ENCODE assay signal across 30 cellular contexts in genomic region chr17:67127925-67128324, GRCh38.
"Had no signal": no experiment of that assay in that cellular context is flagged by ENCODE, and none has a peak within 500 bp of the region (broad histone marks: within the 10 kb centered on the region; RNA-seq: fewer than 3 reads in every experiment).

No MANE protein-coding gene starts in this region.

- ATAC-seq: left colon; left lung; lower lobe of right lung; naive thymus-derived CD8-positive, alpha-beta T cell; pancreas; right cardiac atrium; sciatic nerve; stimulated activated naive B cell treated with anti-CD40 and anti-IgM and Interleukin-4, amounts not matched to agents 10 μg/mL and 1 μg/mL and 100 μg/mL, for 72 hours; stimulated activated naive CD8-positive, alpha-beta T cell treated with anti-CD3 and anti-CD28 coated beads, Interleukin-15, Interleukin-2, amounts not matched to agents 100 U/mL and 50 U/mL, for 24 hours; upper lobe of right lung had no signal

- DNase-seq: hypothalamus; immature natural killer cell; kidney; left colon; left lung; lower lobe of right lung; mammary epithelial cell; mesenchymal stem cell; naive thymus-derived CD8-positive, alpha-beta T cell; nucleus accumbens; pancreas; posterior cingulate gyrus; retina; right cardiac atrium; stimulated activated CD4-positive, alpha-beta T cell treated with anti-CD3 and anti-CD28 coated beads, Interleukin-12 subunit alpha, Interleukin-12 subunit beta, amount 100 ng/mL, for 4 hours; stimulated activated CD4-positive, alpha-beta T cell treated with anti-CD3 and anti-CD28 coated beads, Interleukin-15, amount 100 ng/mL, for 24 hours; stimulated activated CD4-positive, alpha-beta T cell treated with anti-CD3 and anti-CD28 coated beads, Interleukin-2, amount 100 ng/mL, for 24 hours; stimulated activated CD4-positive, alpha-beta T cell treated with anti-CD3 and anti-CD28 coated beads, Interleukin-4, amount 100 ng/mL, for 1 hour; stimulated activated naive B cell treated with anti-CD40 and anti-IgM and Interleukin-4, amounts not matched to agents 10 μg/mL and 1 μg/mL and 100 μg/mL, for 72 hours; stimulated activated naive CD8-positive, alpha-beta T cell treated with anti-CD3 and anti-CD28 coated beads, Interleukin-15, Interleukin-2, amounts not matched to agents 100 U/mL and 50 U/mL, for 24 hours; stomach; testis; thyroid gland; trophoblast cell; upper lobe of right lung had no signal

- H3K27ac ChIP-seq: left lung, lower lobe of right lung, prostate gland, skin epidermis, stomach, testis, thyroid gland, upper lobe of right lung had no signal

- H3K27me3 ChIP-seq: left lung, pancreas, stomach, testis, thyroid gland, upper lobe of right lung had no signal

- H3K36me3 ChIP-seq: pancreas, prostate gland had no signal

- FAIRE-seq: islet of Langerhans, kidney, pancreas, urothelium cell line had no signal

- H3K9me3 ChIP-seq: left lung, lower lobe of right lung, pancreas, prostate gland, stomach, testis, thyroid gland, upper lobe of right lung had no signal

- H3K4me1 ChIP-seq: left lung, lower lobe of right lung, prostate gland, testis, thyroid gland, upper lobe of right lung had no signal

- H3K4me3 ChIP-seq: left lung, lower lobe of right lung, pancreas, prostate gland, skin epidermis, stomach, testis, thyroid gland, upper lobe of right lung had no signal
